In genomic region chr20:20793570-20793969, GRCh38 we compare ENCODE assay signal across 16 cellular contexts.
DNase-seq lines count a peak whose midpoint lies in the region; ATAC-seq, FAIRE-seq and TF ChIP-seq lines count a peak whose summit lies in the region.
"Had no signal": no experiment of that assay in that cellular context is flagged by ENCODE, and none has a peak within 500 bp of the region (broad histone marks: within the 10 kb centered on the region; RNA-seq: fewer than 3 reads in every experiment).

No MANE protein-coding gene starts in this region.

- peak overlapping the region; percentile 82 for H2AFZ ChIP-seq in neural progenitor cell (replicated peaks)

- H3K9me3 ChIP-seq in neural progenitor cell (ENCODE audit: low read depth) = no peaks in the 10 kb centered on the region
- no peaks in the 10 kb centered on the region for H3K9me3 ChIP-seq in small intestine (ENCODE audit: control insufficient read depth, low read depth)
- H3K9me3 ChIP-seq in spleen = no peaks in the 10 kb centered on the region

- H3K4me3 ChIP-seq in neural progenitor cell (no peak overlapping the region), small intestine (ENCODE audit: low read depth in 1 of 2, low read length in 2 of 2) (no peak overlapping the region), spleen (no peak overlapping the region)
- H3K4me3 ChIP-seq: BLaER1 treated with 17β-estradiol and CSF1 and Interleukin-3, amounts not matched to agents 10 nM and 100 nM; K562 had no signal

- no peak overlapping the region for H3K4me2 ChIP-seq in neural progenitor cell
- H3K4me2 ChIP-seq: BLaER1 treated with 17β-estradiol and CSF1 and Interleukin-3, amounts not matched to agents 10 nM and 100 nM had no signal

- no peaks in the 10 kb centered on the region for H3K4me1 ChIP-seq in foreskin keratinocyte
- H3K4me1 ChIP-seq in neural progenitor cell = peaks cover 5% of the 10 kb centered on the region
- H3K4me1 ChIP-seq in small intestine (ENCODE audit: control insufficient read depth in 2 of 2, insufficient read depth in 1 of 2, low read depth in 1 of 2, low read length in 1 of 2) = no peaks in the 10 kb centered on the region
- no peaks in the 10 kb centered on the region for H3K4me1 ChIP-seq in spleen

- no peak for FAIRE-seq in small intestine (lab: Jason Lieb, UNC)
- FAIRE-seq: G401.6, GM12891, K562 had no signal

- no peaks in the 10 kb centered on the region for H3K36me3 Mint-ChIP-seq in neural progenitor cell
- H3K36me3 Mint-ChIP-seq: CD4-positive, CD25-positive, alpha-beta regulatory T cell had no signal

- no peak overlapping the region for H3K27ac Mint-ChIP-seq in neural progenitor cell
- H3K27ac Mint-ChIP-seq: CD4-positive, CD25-positive, alpha-beta regulatory T cell had no signal

- intact Hi-C loops in spleen (cut with DNase I; ENCODE audit: low total_unique reads) = no loop called here

- H3K27ac ChIP-seq in foreskin keratinocyte = no peak overlapping the region
- H3K27ac ChIP-seq in neural progenitor cell = no peak overlapping the region
- H3K27ac ChIP-seq in small intestine (ENCODE audit: low read depth in 1 of 2, low read length in 1 of 2) = no peak overlapping the region
- H3K27ac ChIP-seq in spleen = no peak overlapping the region
- H3K27ac ChIP-seq: BLaER1 treated with 17β-estradiol and CSF1 and Interleukin-3, amounts not matched to agents 10 nM and 100 nM had no signal

- peak; percentile 80 for DNase-seq in ELF-1 (ENCODE audit: low read depth, low spot score)
- DNase-seq in RKO (ENCODE audit: low spot score) = peak; percentile 18
- no peak for DNase-seq in foreskin keratinocyte
- no peak for DNase-seq in neural progenitor cell (ENCODE audit: low spot score)
- DNase-seq in small intestine = no peak
- DNase-seq in spleen = no peak
- DNase-seq in NCI-H187 treated with DMSO at 0.1 percent for 48 hours (lab: John Stamatoyannopoulos, UW) = no peak
- DNase-seq: ACHN; Calu3; CD4-positive, CD25-positive, alpha-beta regulatory T cell; DMS 273 treated with DMSO at 0.1 percent for 48 hours; HCEC 1CT had no signal

- H3K27me3 ChIP-seq in foreskin keratinocyte = no peaks in the 10 kb centered on the region
- no peaks in the 10 kb centered on the region for H3K27me3 ChIP-seq in neural progenitor cell
- H3K27me3 ChIP-seq in small intestine (ENCODE audit: control insufficient read depth in 2 of 2, insufficient read depth in 2 of 2, low read length in 2 of 2) = no peaks in the 10 kb centered on the region
- H3K27me3 ChIP-seq in spleen (replicated peaks in 1 of 7) = peaks cover 0 to 14% (median 0%) of the 10 kb centered on the region in 7 donors
- H3K27me3 ChIP-seq: BLaER1 treated with 17β-estradiol and CSF1 and Interleukin-3, amounts not matched to agents 10 nM and 100 nM had no signal

- H3K9ac ChIP-seq in neural progenitor cell = no peak overlapping the region
- H3K9ac ChIP-seq: BLaER1 treated with 17β-estradiol and CSF1 and Interleukin-3, amounts not matched to agents 10 nM and 100 nM had no signal

- peaks cover 8% of the 10 kb centered on the region for H3K27me3 Mint-ChIP-seq in neural progenitor cell (ENCODE audit: insufficient read depth, low read depth)

- peak; percentile 8 for ATAC-seq in foreskin keratinocyte
- ATAC-seq: K562 had no signal

- no peaks in the 10 kb centered on the region for H3K36me3 ChIP-seq in neural progenitor cell
- no peaks in the 10 kb centered on the region for H3K36me3 ChIP-seq in small intestine (ENCODE audit: control insufficient read depth in 2 of 2, insufficient read depth in 2 of 2, low read length in 2 of 2)
- no peaks in the 10 kb centered on the region for H3K36me3 ChIP-seq in spleen
- H3K36me3 ChIP-seq: BLaER1 treated with 17β-estradiol and CSF1 and Interleukin-3, amounts not matched to agents 10 nM and 100 nM had no signal

- no peak for TF ChIP-seq POLR2A in spleen (IDR thresholded peaks at IDR 0.05)

- H4K20me1 ChIP-seq in neural progenitor cell (ENCODE audit: low read depth) = no peaks in the 10 kb centered on the region
- H4K20me1 ChIP-seq: BLaER1 treated with 17β-estradiol and CSF1 and Interleukin-3, amounts not matched to agents 10 nM and 100 nM had no signal

- no peaks in the 10 kb centered on the region for H3K9me3 Mint-ChIP-seq in neural progenitor cell

- no peaks in the 10 kb centered on the region for H3F3A ChIP-seq in neural progenitor cell (ENCODE audit: low read depth)

- TF ChIP-seq CTCF in foreskin keratinocyte (conservative IDR thresholded peaks at IDR 0.05) = no peak
- no peak for TF ChIP-seq CTCF in neural progenitor cell (IDR thresholded peaks at IDR 0.05)
- no peak for TF ChIP-seq CTCF in spleen (IDR thresholded peaks at IDR 0.05 in 8 of 11, conservative IDR thresholded peaks at IDR 0.05 in 3 of 11)

- H3K4me3 Mint-ChIP-seq in neural progenitor cell = no peak overlapping the region
- H3K4me3 Mint-ChIP-seq: CD4-positive, CD25-positive, alpha-beta regulatory T cell had no signal

- H3K4me1 Mint-ChIP-seq in neural progenitor cell = peaks cover 32% of the 10 kb centered on the region
- H3K4me1 Mint-ChIP-seq: CD4-positive, CD25-positive, alpha-beta regulatory T cell had no signal

- no peaks in the 10 kb centered on the region for H3K79me2 ChIP-seq in neural progenitor cell (ENCODE audit: low read depth)

- WGBS in small intestine, 3 donors = 77 to 83% (median 81%) methylated on average over 4 of the region's 4 CpGs
- 76 to 87% (median 80%) methylated on average over 4 of the region's 4 CpGs for WGBS in spleen, 5 donors

Comparison
In these comparisons a context has a peak if more than half of its experiments do, and no peak if none do; other contexts are left out.
1. DNase-seq: peak in ELF-1 (single experiment) and RKO (single experiment); none in foreskin keratinocyte (0 of 2), neural progenitor cell (single experiment), small intestine (single experiment), spleen (single experiment) and NCI-H187 treated with DMSO at 0.1 percent for 48 hours (single experiment).